ENCODE assay signal across 8 cellular contexts in the genomic region with DNA sequence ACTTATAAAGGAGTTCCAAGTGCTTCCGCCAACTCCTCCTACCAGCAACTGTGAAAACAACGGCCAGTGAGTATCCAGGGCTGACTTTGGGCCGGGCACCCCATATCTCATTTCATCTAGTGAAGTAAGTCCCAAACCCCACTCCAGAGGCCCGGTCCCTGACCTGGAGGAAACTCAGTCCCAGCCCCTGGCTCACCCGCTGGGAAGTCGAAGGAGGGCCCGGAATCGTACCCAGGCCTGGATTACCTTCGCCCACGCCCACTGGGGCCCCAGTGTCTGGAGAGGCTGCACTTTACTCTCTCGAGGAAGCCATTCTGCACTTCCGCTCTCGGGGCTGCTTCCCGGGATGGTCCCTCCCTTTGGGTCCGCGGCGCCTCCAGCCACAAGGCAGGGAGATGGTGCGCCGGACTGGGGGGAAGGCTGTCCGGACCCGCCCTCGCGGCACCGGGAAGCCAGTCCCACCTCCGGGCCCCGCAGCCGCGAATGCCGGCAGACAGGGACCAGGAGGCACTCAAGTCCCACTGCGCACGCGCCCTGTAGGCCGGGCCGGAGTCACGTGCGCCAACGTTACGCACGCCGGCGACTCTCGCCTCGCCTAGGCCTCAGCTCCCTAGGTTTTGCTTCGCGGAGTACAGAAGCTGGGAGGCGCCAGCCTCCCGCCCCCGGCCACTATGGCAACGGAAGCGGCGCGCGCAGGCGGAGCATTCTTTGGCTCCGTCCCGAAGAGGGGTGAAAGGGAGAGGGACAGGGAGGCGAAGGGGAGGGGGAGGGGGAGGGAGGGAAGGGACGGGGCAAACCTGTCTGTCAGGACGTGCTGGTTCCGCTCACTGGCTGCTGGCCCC.
A peak's percentile ranks its signal among the peaks of the same experiment; 100 is the strongest.
DNase-seq lines count a peak whose midpoint lies in the region; ATAC-seq and TF ChIP-seq lines count a peak whose summit lies in the region.

Gene CMTR2 (minus strand): TSS at position 513 of the 842 bp plus-strand sequence. CDS start 3,482 bp downstream, outside the sequence.

- peak; percentile 99 for DNase-seq in AG08395 (ENCODE audit: low spot score)
- DNase-seq in NCI-H345 (lab: John Stamatoyannopoulos, UW), result peak; percentile 94
- DNase-seq in activated CD4-positive, CD25-positive, alpha-beta regulatory T cell (lab: John Stamatoyannopoulos, UW), result peak; percentile 71 to 79 (median 73)
- peak; percentile 86 for DNase-seq in central memory CD4-positive, alpha-beta T cell
- DNase-seq in iris pigment epithelial cell (ENCODE audit: low read depth), result peak; percentile 97
- peak; percentile 89 for DNase-seq in stimulated activated CD4-positive, alpha-beta T cell treated with anti-CD3 and anti-CD28 coated beads, Interleukin-12 subunit alpha, Interleukin-12 subunit beta, amount 100 ng/mL, for 4 hours

- in situ Hi-C loops in GM18951 (cut with MboI; ENCODE audit: low sequenced_read_pairs, unreplicated experiment), result no loop called here

- TF ChIP-seq POLR2A in GM18951 (IDR thresholded peaks at IDR 0.05; ENCODE audit: extremely low read depth, insufficient read depth, insufficient read length), result peak; percentile 96

- ATAC-seq in HG03196 (IDR thresholded peaks at IDR 0.05; ENCODE audit: unreplicated experiment), result peak; percentile 93

Comparison
In these comparisons a context has a peak if more than half of its experiments do, and no peak if none do; other contexts are left out.
1. Peak in every context shown above with its lines: DNase-seq and ATAC-seq.